Comparison of ENCODE assay signal across 25 cellular contexts in genomic region chr20:61444637-61445036, GRCh38.
"Had no signal": no experiment of that assay in that cellular context is flagged by ENCODE, and none has a peak within 500 bp of the region (broad histone marks: within the 10 kb centered on the region; RNA-seq: fewer than 3 reads in every experiment).

No MANE protein-coding gene starts in this region.

- H3K4me3 ChIP-seq: hepatocyte, left lung, lower lobe of right lung, mucosa of descending colon, pancreas, prostate gland, sigmoid colon, spleen, suprapubic skin, thoracic aorta, tibial artery, uterus had no signal

- DNase-seq: kidney; left colon; left lung; lower lobe of right lung; mammary epithelial cell; mesenchymal stem cell; mucosa of descending colon; naive thymus-derived CD4-positive, alpha-beta T cell; nucleus accumbens; pancreas; retina; right cardiac atrium; sigmoid colon; small intestine; spleen; stimulated activated CD4-positive, alpha-beta T cell treated with anti-CD3 and anti-CD28 coated beads, Interleukin-4, amount 100 ng/mL, for 24 hours; stimulated activated naive CD4-positive, alpha-beta T cell; uterus had no signal

- H2AFZ ChIP-seq: hepatocyte had no signal

- H3K4me1 ChIP-seq: left lung, lower lobe of right lung, pancreas, prostate gland, sigmoid colon, suprapubic skin, tibial artery, uterus had no signal

- H3K36me3 ChIP-seq: left lung, lower lobe of right lung, pancreas, prostate gland, sigmoid colon, spleen, suprapubic skin, thoracic aorta, tibial artery, uterus had no signal

- H3K9me3 ChIP-seq: lower lobe of right lung, mucosa of descending colon, pancreas, prostate gland, sigmoid colon, suprapubic skin, thoracic aorta, tibial artery, uterus had no signal

- H3K27me3 ChIP-seq: spleen, uterus had no signal

- H3K4me2 ChIP-seq: hepatocyte had no signal

- H3K27ac ChIP-seq: hepatocyte, left lung, lower lobe of right lung, pancreas, prostate gland, sigmoid colon, suprapubic skin, thoracic aorta, tibial artery, uterus had no signal

- H3K79me2 ChIP-seq: hepatocyte had no signal

- ATAC-seq: left colon; left lung; lower lobe of right lung; mucosa of descending colon; naive thymus-derived CD4-positive, alpha-beta T cell; natural killer cell treated with Interleukin-12 subunit alpha and Interleukin-12 subunit beta and Interleukin-15 and Interleukin-18, amount 100 ng/mL, for 72 hours; pancreas; right cardiac atrium; stimulated activated effector memory CD8-positive, alpha-beta T cell treated with anti-CD3 and anti-CD28 coated beads, Interleukin-12 subunit alpha, Interleukin-12 subunit beta, amount 100 ng/mL, for 72 hours had no signal

- FAIRE-seq: kidney, pancreas, small intestine had no signal
